ENCODE assay signal across 15 cellular contexts in genomic region chr17:27226611-27227234, GRCh38.
DNase-seq lines count a peak whose midpoint lies in the region; ATAC-seq and TF ChIP-seq lines count a peak whose summit lies in the region.
"Had no signal": no experiment of that assay in that cellular context is flagged by ENCODE, and none has a peak within 500 bp of the region (broad histone marks: within the 10 kb centered on the region; RNA-seq: fewer than 3 reads in every experiment).

No MANE protein-coding gene starts in this region.

- H3K4me1 ChIP-seq in upper lobe of right lung, result no peaks in the 10 kb centered on the region
- H3K4me1 ChIP-seq in Karpas-422 (ENCODE audit: low read length), result no peaks in the 10 kb centered on the region
- H3K4me1 ChIP-seq: neural progenitor cell, tibial nerve had no signal

- ATAC-seq in upper lobe of right lung, result peak; percentile 72
- ATAC-seq in Right ventricle myocardium superior (ENCODE audit: poor library complexity), result no peak
- ATAC-seq: activated CD4-positive, alpha-beta T cell treated with anti-CD3 and anti-CD28 coated beads for 36 hours had no signal

- H3K9me2 ChIP-seq in Karpas-422 (replicated peaks; ENCODE audit: insufficient read depth, low read length), result no peaks in the 10 kb centered on the region

- no peaks in the 10 kb centered on the region for H3K79me2 ChIP-seq in Karpas-422 (ENCODE audit: low read length)

- DNase-seq in SHP77 treated with DMSO at 0.1 percent for 48 hours (lab: John Stamatoyannopoulos, UW) (peak; percentile 6), SHP77 (lab: John Stamatoyannopoulos, UW) (no peak), amniotic epithelial cell (ENCODE audit: low read depth) (peak; percentile 67), foreskin fibroblast (peak; percentile 52 to 68), upper lobe of right lung (no peak), Right ventricle myocardium superior (no peak), Karpas-422 (no peak), DMS79 (lab: John Stamatoyannopoulos, UW) (no peak)
- DNase-seq: 8988T; activated CD4-positive, alpha-beta T cell treated with anti-CD3 and anti-CD28 coated beads for 36 hours; activated effector memory CD4-positive, alpha-beta T cell treated with Interleukin-2 at 50 U/mL for 16 hours; NCI-H1436 had no signal

- no peak overlapping the region for H3K9ac ChIP-seq in Karpas-422 (ENCODE audit: low read length)
- H3K9ac ChIP-seq: neural progenitor cell had no signal

- no peak overlapping the region for H3K4me2 ChIP-seq in Karpas-422 (ENCODE audit: low read depth, low read length, poor library complexity, severe bottlenecking)
- H3K4me2 ChIP-seq: neural progenitor cell had no signal

- intact Hi-C loops in upper lobe of right lung (cut with DNase I) (no loop called here), Right ventricle myocardium superior (cut with DNase I) (no loop called here)

- H3K27me3 ChIP-seq in upper lobe of right lung (no peaks in the 10 kb centered on the region), Karpas-422 (ENCODE audit: low read length) (no peaks in the 10 kb centered on the region)
- H3K27me3 ChIP-seq: neural progenitor cell, tibial nerve had no signal

- H3K4me3 ChIP-seq in foreskin fibroblast (ENCODE audit: low read depth in 1 of 2, low read length in 2 of 2) (no peak overlapping the region), upper lobe of right lung (no peak overlapping the region), Karpas-422 (ENCODE audit: low read length) (no peak overlapping the region)
- H3K4me3 ChIP-seq: neural progenitor cell, skin epidermis, tibial nerve had no signal

- H3K27ac ChIP-seq in upper lobe of right lung (no peak overlapping the region), Karpas-422 (ENCODE audit: low read length) (no peak overlapping the region)
- H3K27ac ChIP-seq: neural progenitor cell, skin epidermis, tibial nerve had no signal

- H3K36me3 ChIP-seq in upper lobe of right lung (no peaks in the 10 kb centered on the region), Karpas-422 (ENCODE audit: insufficient read depth, low read length) (no peaks in the 10 kb centered on the region)
- H3K36me3 ChIP-seq: neural progenitor cell, tibial nerve had no signal

- H3K9me3 ChIP-seq in upper lobe of right lung (no peaks in the 10 kb centered on the region), Karpas-422 (ENCODE audit: low read length) (no peaks in the 10 kb centered on the region)
- H3K9me3 ChIP-seq: tibial nerve had no signal

- H2AFZ ChIP-seq in Karpas-422 (ENCODE audit: low read length), result no peak overlapping the region
- H2AFZ ChIP-seq: neural progenitor cell had no signal

- TF ChIP-seq CTCF in foreskin fibroblast (IDR thresholded peaks at IDR 0.05; ENCODE audit: low read depth, low read length) (no peak), upper lobe of right lung (IDR thresholded peaks at IDR 0.05) (no peak)

- no peaks in the 10 kb centered on the region for H4K20me1 ChIP-seq in Karpas-422 (ENCODE audit: insufficient read depth, low read depth, low read length)

Comparison
In these comparisons a context has a peak if more than half of its experiments do, and no peak if none do; other contexts are left out.
1. DNase-seq: peak in SHP77 treated with DMSO at 0.1 percent for 48 hours (single experiment), amniotic epithelial cell (single experiment) and foreskin fibroblast (2 of 2); none in SHP77 (0 of 2), upper lobe of right lung (single experiment), Right ventricle myocardium superior (single experiment), Karpas-422 (single experiment) and DMS79 (single experiment).